Comparison of ENCODE assay signal across 19 cellular contexts in genomic region chr19:44637390-44637764, GRCh38. TPM values are rescaled to one million over a fixed set of nuclear protein-coding genes. Genes with fewer than 3 reads are reported as not detected.
A peak's percentile ranks its signal among the peaks of the same experiment; 100 is the strongest.
DNase-seq lines count a peak whose midpoint lies in the region; ATAC-seq, FAIRE-seq and TF ChIP-seq lines count a peak whose summit lies in the region.
"Had no signal": no experiment of that assay in that cellular context is flagged by ENCODE, and none has a peak within 500 bp of the region (broad histone marks: within the 10 kb centered on the region; RNA-seq: fewer than 3 reads in every experiment).

No MANE protein-coding gene starts in this region.

- no peak overlapping the region for H3K27ac Mint-ChIP-seq in H9
- peak overlapping the region; percentile 7 for H3K27ac Mint-ChIP-seq in stimulated activated naive B cell treated with anti-CD40 and anti-IgM and Interleukin-4, amounts not matched to agents 10 μg/mL and 1 μg/mL and 100 μg/mL, for 72 hours
- H3K27ac Mint-ChIP-seq: CD4-positive, alpha-beta T cell; GM23338 had no signal

- H3K36me3 ChIP-seq in HepG2 (replicated peaks in 1 of 2; ENCODE audit: control insufficient read depth in 1 of 2, insufficient read depth in 2 of 2, low read length in 2 of 2) (peaks cover 0 to 3% of the 10 kb centered on the region in 2 experiments; a peak in 1 of 5 replicates), brain microvascular endothelial cell (replicated peaks) (no peaks in the 10 kb centered on the region)
- H3K36me3 ChIP-seq: SJSA1 had no signal

- H3T11ph ChIP-seq in H9 (ENCODE audit: low read length): no peak overlapping the region

- no peak for ATAC-seq in HepG2
- no peak for ATAC-seq in stimulated activated naive B cell treated with anti-CD40 and anti-IgM and Interleukin-4, amounts not matched to agents 10 μg/mL and 1 μg/mL and 100 μg/mL, for 72 hours (replicated peaks)
- ATAC-seq: GM12878, GM23338 had no signal

- H2BK20ac ChIP-seq in H9 (ENCODE audit: low read depth, low read length, poor library complexity, severe bottlenecking): no peak overlapping the region

- H3K27me3 ChIP-seq in H9 (ENCODE audit: insufficient read depth, low read length): no peaks in the 10 kb centered on the region; the same call in 1 of the 2 replicates
- H3K27me3 ChIP-seq in HepG2 (ENCODE audit: control insufficient read depth in 1 of 2, insufficient read depth in 2 of 2, low read length in 2 of 2): no peaks in the 10 kb centered on the region
- no peaks in the 10 kb centered on the region for H3K27me3 ChIP-seq in brain microvascular endothelial cell (replicated peaks)
- H3K27me3 ChIP-seq: SJSA1 had no signal

- TF ChIP-seq RAD21 in HepG2 (CRISPR knock-in tag; IDR thresholded peaks at IDR 0.05): no peak

- H3K4me3 Mint-ChIP-seq in H9: no peak overlapping the region
- no peak overlapping the region for H3K4me3 Mint-ChIP-seq in stimulated activated naive B cell treated with anti-CD40 and anti-IgM and Interleukin-4, amounts not matched to agents 10 μg/mL and 1 μg/mL and 100 μg/mL, for 72 hours
- H3K4me3 Mint-ChIP-seq: CD4-positive, alpha-beta T cell; GM23338 had no signal

- H3K79me1 ChIP-seq in H9 (ENCODE audit: insufficient read depth, low read depth, low read length, poor library complexity, severe bottlenecking): no peaks in the 10 kb centered on the region

- H3K9me3 Mint-ChIP-seq in H9: peaks cover 2 to 9% of the 10 kb centered on the region in 2 experiments; a peak in 3 of 5 replicates
- H3K9me3 Mint-ChIP-seq in stimulated activated naive B cell treated with anti-CD40 and anti-IgM and Interleukin-4, amounts not matched to agents 10 μg/mL and 1 μg/mL and 100 μg/mL, for 72 hours: peaks cover 0 to 3% of the 10 kb centered on the region in 2 donors
- H3K9me3 Mint-ChIP-seq: CD4-positive, alpha-beta T cell; GM23338 had no signal

- H3K18ac ChIP-seq in H9 (ENCODE audit: insufficient read length, low read depth, low read length): no peak overlapping the region

- no peak overlapping the region for H4K8ac ChIP-seq in H9 (replicated peaks; ENCODE audit: insufficient read length, low read depth, low read length)

- H4K5ac ChIP-seq in H9 (ENCODE audit: insufficient read length, low read depth, low read length): no peak overlapping the region

- no TSS peak for BruUV-seq in HepG2 (replicated peaks; lab: Mats Ljungman, UMichigan)

- H3K23me2 ChIP-seq in H9 (ENCODE audit: insufficient read length, low read depth, low read length, poor library complexity, severe bottlenecking): no peaks in the 10 kb centered on the region

- WGBS in H9 (ENCODE audit: extremely low coverage, insufficient read length, low lambda C conversion rate): no CpG with 5 or more reads among the region's 5 CpGs
- WGBS in HepG2 (ENCODE audit: low lambda C conversion rate): 84% methylated on average over 5 of the region's 5 CpGs

- H3K79me2 ChIP-seq in H9 (ENCODE audit: insufficient read depth, low read length): no peaks in the 10 kb centered on the region
- no peaks in the 10 kb centered on the region for H3K79me2 ChIP-seq in HepG2 (ENCODE audit: insufficient read depth, low read length)

- H4K20me1 ChIP-seq in H9 (ENCODE audit: control insufficient read depth, insufficient read depth, insufficient read length) (no peaks in the 10 kb centered on the region), HepG2 (ENCODE audit: insufficient read depth, low read length) (no peaks in the 10 kb centered on the region)

- no peak overlapping the region for H3K27ac ChIP-seq in H9 (ENCODE audit: insufficient read length, low read depth, low read length)
- H3K27ac ChIP-seq in VCaP: peak overlapping the region; percentile 93
- H3K27ac ChIP-seq in HepG2 (ENCODE audit: extremely low read length, insufficient read depth, low read length): peak overlapping the region; percentile 72
- H3K27ac ChIP-seq in brain microvascular endothelial cell: no peak overlapping the region
- H3K27ac ChIP-seq: SJSA1 had no signal

- FAIRE-seq in HepG2 (lab: Jason Lieb, UNC): no peak
- FAIRE-seq: A204.1, GM12878 had no signal

- no peak overlapping the region for H4K91ac ChIP-seq in H9 (ENCODE audit: insufficient read length, low read depth, low read length)

- H3K9ac ChIP-seq in H9 (ENCODE audit: extremely low read depth, insufficient read length, low read length): no peak overlapping the region
- H3K9ac ChIP-seq in HepG2 (ENCODE audit: insufficient read depth, low read depth, low read length): no peak overlapping the region

- CTCF ChIA-PET in HepG2 (lab: Yijun Ruan, JAX; ENCODE audit: low intra/inter-chr PET ratio, low total read pairs): no interaction called here

- no peak for TF ChIP-seq POLR2A in HepG2 (IDR thresholded peaks at IDR 0.05; ENCODE audit: insufficient read depth in 1 of 2, low read depth in 2 of 2, low read length in 2 of 2)

- TF ChIP-seq CTCF in H9 (conservative IDR thresholded peaks at IDR 0.05) (no peak), VCaP (conservative IDR thresholded peaks at IDR 0.05) (no peak), HepG2 (CRISPR knock-in tag; IDR thresholded peaks at IDR 0.05) (no peak), brain microvascular endothelial cell (IDR thresholded peaks at IDR 0.05; ENCODE audit: low read depth, low read length, missing control alignments) (no peak)

- H3K23ac ChIP-seq in H9 (ENCODE audit: insufficient read length, low read depth, low read length): no peak overlapping the region

- peaks cover 0 to 12% (median 7%) of the 10 kb centered on the region in 3 experiments; a peak in 4 of 7 replicates for H3K36me3 Mint-ChIP-seq in H9 (ENCODE audit: insufficient read depth in 1 of 3, low read depth in 3 of 3)
- H3K36me3 Mint-ChIP-seq in stimulated activated naive B cell treated with anti-CD40 and anti-IgM and Interleukin-4, amounts not matched to agents 10 μg/mL and 1 μg/mL and 100 μg/mL, for 72 hours: peaks cover 0 to 1% of the 10 kb centered on the region in 2 donors

- H3K9me3 ChIP-seq in H9 (ENCODE audit: control insufficient read depth, low read depth, low read length) (no peaks in the 10 kb centered on the region), HepG2 (ENCODE audit: low read length) (no peaks in the 10 kb centered on the region)
- H3K9me3 ChIP-seq: SJSA1 had no signal

- no peak overlapping the region for H2BK120ac ChIP-seq in H9 (ENCODE audit: low read depth, low read length, poor library complexity, severe bottlenecking)

- no peak overlapping the region for H2AFZ ChIP-seq in H9 (ENCODE audit: low read length)
- H2AFZ ChIP-seq in HepG2 (ENCODE audit: low read length): no peak overlapping the region
- H2AFZ ChIP-seq: GM23338 had no signal

- H3K4ac ChIP-seq in H9 (ENCODE audit: low read depth, low read length): no peak overlapping the region

- no peak overlapping the region for H3K4me2 ChIP-seq in H9 (ENCODE audit: insufficient read depth, insufficient read length, low read length)
- peak overlapping the region; percentile 53 for H3K4me2 ChIP-seq in HepG2 (ENCODE audit: low read depth, low read length)
- H3K4me2 ChIP-seq: GM23338 had no signal

- POLR2A ChIA-PET in HepG2 (lab: Yijun Ruan, JAX): interaction anchor here (1.6 to 3.0 kb wide), 3 partner anchors 22 to 107 kb away, joined by 4 to 68 read pairs (median 8); partner anchors contain the start of gene IGSF23

- H3K56ac ChIP-seq in H9 (ENCODE audit: insufficient read length, low read depth, low read length): no peak overlapping the region

- H3K4me3 ChIP-seq in HepG2 (replicated peaks in 1 of 3; ENCODE audit: insufficient read depth in 1 of 3, low read depth in 2 of 3, low read length in 3 of 3) (no peak overlapping the region), brain microvascular endothelial cell (ENCODE audit: low read depth, low read length) (no peak overlapping the region)
- H3K4me3 ChIP-seq: GM12878, GM23338, SJSA1 had no signal

- H2BK12ac ChIP-seq in H9 (ENCODE audit: insufficient read length, low read depth, low read length): no peak overlapping the region

- H2BK15ac ChIP-seq in H9 (ENCODE audit: low read depth, low read length): no peak overlapping the region

- no peak overlapping the region for H3K14ac ChIP-seq in H9 (ENCODE audit: insufficient read depth, low read length)

- H3K4me1 ChIP-seq in H9 (ENCODE audit: insufficient read depth, low read length) (no peaks in the 10 kb centered on the region; the same call in 1 of the 2 replicates), HepG2 (ENCODE audit: insufficient read depth, low read length) (peaks cover 75% of the 10 kb centered on the region)

- TF ChIP-seq EP300 in HepG2 (IDR thresholded peaks at IDR 0.05; ENCODE audit: low read depth in 2 of 2, low read length in 2 of 2) (no peak), HepG2 (CRISPR knock-in tag; IDR thresholded peaks at IDR 0.05; ENCODE audit: borderline replicate concordance) (no peak)

- H2AK5ac ChIP-seq in H9 (ENCODE audit: insufficient read length, low read length): no peak overlapping the region

- H3K27me3 Mint-ChIP-seq in H9 (ENCODE audit: low read depth): peaks cover 11% of the 10 kb centered on the region
- peaks cover 25 to 49% of the 10 kb centered on the region in 2 donors for H3K27me3 Mint-ChIP-seq in stimulated activated naive B cell treated with anti-CD40 and anti-IgM and Interleukin-4, amounts not matched to agents 10 μg/mL and 1 μg/mL and 100 μg/mL, for 72 hours

- peaks cover 31 to 36% of the 10 kb centered on the region in 2 experiments for H3K4me1 Mint-ChIP-seq in H9
- no peaks in the 10 kb centered on the region for H3K4me1 Mint-ChIP-seq in stimulated activated naive B cell treated with anti-CD40 and anti-IgM and Interleukin-4, amounts not matched to agents 10 μg/mL and 1 μg/mL and 100 μg/mL, for 72 hours

- no peak for DNase-seq in H9
- DNase-seq in HepG2 (ENCODE audit: low spot score): no peak
- no peak for DNase-seq in stimulated activated naive B cell treated with anti-CD40 and anti-IgM and Interleukin-4, amounts not matched to agents 10 μg/mL and 1 μg/mL and 100 μg/mL, for 72 hours
- DNase-seq in activated CD4-positive, alpha-beta T cell treated with anti-CD3 and anti-CD28 coated beads, Interleukin-2, amount 50 U/mL, for 1 hour: no peak
- DNase-seq in germinal center (ENCODE audit: low spot score): no peak
- no peak for DNase-seq in brain microvascular endothelial cell
- DNase-seq: CD4-positive, alpha-beta T cell; DMS53; EL; KG1; MV-4-11; NCI-H1694 treated with DMSO at 0.1 percent for 48 hours; NCI-H345; NCI-H524 treated with DMSO at 0.1 percent for 48 hours had no signal

- in situ Hi-C loops in HepG2 (cut with HindIII; ENCODE audit: extremely low pct_ligation_motif_present, low pct_unique_long_range_greater_than_20kb) (no loop called here), brain microvascular endothelial cell (cut with HindIII; ENCODE audit: low pct_ligation_motif_present, low sequenced_read_pairs) (no loop called here)

- intact Hi-C loops in HepG2 (cut with micrococcal nuclease; ENCODE audit: unreplicated experiment): loop anchor here (2.0 kb wide), 1 partner anchor 25 kb away; the partner anchor contains the start of gene IGSF23

- peak overlapping the region; percentile 41 for H2BK5ac ChIP-seq in H9 (ENCODE audit: insufficient read length, low read length)

RNA-seq across cellular contexts. Expression of gene PVR, which starts 6.3 kb away (rescaled TPM):
- total RNA-seq in H9 (2021): 29.2 and 30.5 TPM in 2 replicates
- 18.4 and 43.4 TPM in 2 replicates for total RNA-seq in HepG2 (2016; rRNA removed; fragmentation: Illumina TruSeq; extraction: Trizol)
- total RNA-seq in HepG2 (2016; cell fraction: cytosol; rRNA removed; fragmentation: Illumina TruSeq; extraction: Trizol; ENCODE audit: low read depth): 5.4 and 5.5 TPM in 2 replicates
- 16.1 and 39.6 TPM in 2 replicates for total RNA-seq in HepG2 (2016; cell fraction: insoluble cytoplasmic fraction; rRNA removed; fragmentation: Illumina TruSeq; extraction: Trizol)
- 18.0 and 18.1 TPM in 2 replicates for total RNA-seq in HepG2 (2016; cell fraction: membrane; rRNA removed; fragmentation: Illumina TruSeq; extraction: Trizol)
- total RNA-seq in HepG2 (2016; cell fraction: nucleus; rRNA removed; fragmentation: Illumina TruSeq; extraction: Trizol): 37.4 and 45.5 TPM in 2 replicates
- 46.6 and 59.5 TPM in 2 replicates for polyA plus RNA-seq in HepG2 (2011; rRNA removed)
- polyA plus RNA-seq in HepG2 (2011; cell fraction: cytosol; rRNA removed): 53.0 and 55.6 TPM in 2 replicates
- 60.5 and 72.7 TPM in 2 replicates for polyA plus RNA-seq in HepG2 (2011; cell fraction: nucleus; rRNA removed)
- 26.0 and 35.8 TPM in 2 replicates for polyA plus RNA-seq in HepG2 (2012)
- 4.1 and 4.5 TPM in 2 replicates for polyA plus RNA-seq in HepG2 (2016; cell fraction: cytosol; fragmentation: Illumina TruSeq; extraction: Trizol; ENCODE audit: low read depth)
- 14.1 and 16.5 TPM in 2 replicates for polyA plus RNA-seq in HepG2 (2016; cell fraction: insoluble cytoplasmic fraction; fragmentation: Illumina TruSeq; extraction: Trizol; ENCODE audit: low read depth)
- 9.4 and 9.9 TPM in 2 replicates for polyA plus RNA-seq in HepG2 (2016; cell fraction: membrane; fragmentation: Illumina TruSeq; extraction: Trizol; ENCODE audit: low read depth)
- polyA plus RNA-seq in HepG2 (2016; cell fraction: nucleus; fragmentation: Illumina TruSeq; extraction: Trizol; ENCODE audit: insufficient read depth, low read depth): 59.3 and 60.4 TPM in 2 replicates
- polyA minus RNA-seq in HepG2 (2011; rRNA and poly(A)+ RNA removed; ENCODE audit: low replicate concordance): 69.1 and 105 TPM in 2 replicates
- 34.7 and 43.2 TPM in 2 replicates for polyA minus RNA-seq in HepG2 (2011; cell fraction: cytosol; rRNA and poly(A)+ RNA removed)
- polyA minus RNA-seq in HepG2 (2011; cell fraction: nucleus; rRNA and poly(A)+ RNA removed): 56.0 and 67.4 TPM in 2 replicates

RNA-seq across cellular contexts. Expression of gene IGSF23, which starts 24.0 kb away (rescaled TPM):
- not detected in 2 replicates for total RNA-seq in H9 (2021)
- total RNA-seq in HepG2 (2016; rRNA removed; fragmentation: Illumina TruSeq; extraction: Trizol): 2.3 and 3.4 TPM in 2 replicates
- total RNA-seq in HepG2 (2016; cell fraction: cytosol; rRNA removed; fragmentation: Illumina TruSeq; extraction: Trizol; ENCODE audit: low read depth): 2.7 and 3.5 TPM in 2 replicates
- total RNA-seq in HepG2 (2016; cell fraction: insoluble cytoplasmic fraction; rRNA removed; fragmentation: Illumina TruSeq; extraction: Trizol): 2.3 and 3.6 TPM in 2 replicates
- 3.3 and 4.5 TPM in 2 replicates for total RNA-seq in HepG2 (2016; cell fraction: membrane; rRNA removed; fragmentation: Illumina TruSeq; extraction: Trizol)
- 2.9 and 3.3 TPM in 2 replicates for total RNA-seq in HepG2 (2016; cell fraction: nucleus; rRNA removed; fragmentation: Illumina TruSeq; extraction: Trizol)
- 8.8 and 13.2 TPM in 2 replicates for polyA plus RNA-seq in HepG2 (2011; rRNA removed)
- polyA plus RNA-seq in HepG2 (2011; cell fraction: cytosol; rRNA removed): 4.8 and 4.9 TPM in 2 replicates
- polyA plus RNA-seq in HepG2 (2011; cell fraction: nucleus; rRNA removed): 2.1 and 7.8 TPM in 2 replicates
- polyA plus RNA-seq in HepG2 (2012): 6.8 and 14.5 TPM in 2 replicates
- polyA plus RNA-seq in HepG2 (2016; cell fraction: cytosol; fragmentation: Illumina TruSeq; extraction: Trizol; ENCODE audit: low read depth): 2.5 and 3.3 TPM in 2 replicates
- 1.6 and 3.8 TPM in 2 replicates for polyA plus RNA-seq in HepG2 (2016; cell fraction: insoluble cytoplasmic fraction; fragmentation: Illumina TruSeq; extraction: Trizol; ENCODE audit: low read depth)
- polyA plus RNA-seq in HepG2 (2016; cell fraction: membrane; fragmentation: Illumina TruSeq; extraction: Trizol; ENCODE audit: low read depth): 3.3 and 3.9 TPM in 2 replicates
- 2.7 and 4.2 TPM in 2 replicates for polyA plus RNA-seq in HepG2 (2016; cell fraction: nucleus; fragmentation: Illumina TruSeq; extraction: Trizol; ENCODE audit: insufficient read depth, low read depth)
- polyA minus RNA-seq in HepG2 (2011; rRNA and poly(A)+ RNA removed; ENCODE audit: low replicate concordance): 23.1 TPM in 1 of 2 replicates, not detected in the other
- 0.99 and 1.8 TPM in 2 replicates for polyA minus RNA-seq in HepG2 (2011; cell fraction: cytosol; rRNA and poly(A)+ RNA removed)
- 3.9 and 9.3 TPM in 2 replicates for polyA minus RNA-seq in HepG2 (2011; cell fraction: nucleus; rRNA and poly(A)+ RNA removed)
- total RNA-seq: CD4-positive, alpha-beta T cell; GM12878; GM23338 had no signal
- polyA plus RNA-seq: GM12878, GM23338 had no signal

RNA-seq across cellular contexts. Expression of gene CEACAM19, which starts 33.9 kb away (rescaled TPM):
- 3.5 and 4.6 TPM in 2 replicates for total RNA-seq in H9 (2021)
- 0.66 and 1.3 TPM in 2 replicates for total RNA-seq in HepG2 (2016; rRNA removed; fragmentation: Illumina TruSeq; extraction: Trizol)
- 0.18 and 0.30 TPM in 2 replicates for total RNA-seq in HepG2 (2016; cell fraction: cytosol; rRNA removed; fragmentation: Illumina TruSeq; extraction: Trizol; ENCODE audit: low read depth)
- 0.22 and 1.3 TPM in 2 replicates for total RNA-seq in HepG2 (2016; cell fraction: insoluble cytoplasmic fraction; rRNA removed; fragmentation: Illumina TruSeq; extraction: Trizol)
- total RNA-seq in HepG2 (2016; cell fraction: membrane; rRNA removed; fragmentation: Illumina TruSeq; extraction: Trizol): 0.38 and 0.65 TPM in 2 replicates
- total RNA-seq in HepG2 (2016; cell fraction: nucleus; rRNA removed; fragmentation: Illumina TruSeq; extraction: Trizol): 2.7 and 2.8 TPM in 2 replicates
- 4.0 and 6.3 TPM in 2 replicates for polyA plus RNA-seq in HepG2 (2011; rRNA removed)
- 1.3 and 1.5 TPM in 2 replicates for polyA plus RNA-seq in HepG2 (2011; cell fraction: cytosol; rRNA removed)
- polyA plus RNA-seq in HepG2 (2011; cell fraction: nucleus; rRNA removed): 16.3 and 18.1 TPM in 2 replicates
- 4.6 and 6.9 TPM in 2 replicates for polyA plus RNA-seq in HepG2 (2012)
- polyA plus RNA-seq in HepG2 (2016; cell fraction: cytosol; fragmentation: Illumina TruSeq; extraction: Trizol; ENCODE audit: low read depth): 0.32 and 0.38 TPM in 2 replicates
- 0.47 and 0.99 TPM in 2 replicates for polyA plus RNA-seq in HepG2 (2016; cell fraction: insoluble cytoplasmic fraction; fragmentation: Illumina TruSeq; extraction: Trizol; ENCODE audit: low read depth)
- polyA plus RNA-seq in HepG2 (2016; cell fraction: membrane; fragmentation: Illumina TruSeq; extraction: Trizol; ENCODE audit: low read depth): 0.88 and 0.98 TPM in 2 replicates
- polyA plus RNA-seq in HepG2 (2016; cell fraction: nucleus; fragmentation: Illumina TruSeq; extraction: Trizol; ENCODE audit: insufficient read depth, low read depth): 11.9 and 13.8 TPM in 2 replicates
- 6.6 and 9.0 TPM in 2 replicates for polyA minus RNA-seq in HepG2 (2011; rRNA and poly(A)+ RNA removed; ENCODE audit: low replicate concordance)
- 0.59 and 0.88 TPM in 2 replicates for polyA minus RNA-seq in HepG2 (2011; cell fraction: cytosol; rRNA and poly(A)+ RNA removed)
- polyA minus RNA-seq in HepG2 (2011; cell fraction: nucleus; rRNA and poly(A)+ RNA removed): 11.7 and 11.8 TPM in 2 replicates

Comparison
In these comparisons a context has a peak if more than half of its experiments do, and no peak if none do; other contexts are left out.
1. H3K27ac ChIP-seq: peak in VCaP (single experiment) and HepG2 (single experiment); none in H9 (single experiment) and brain microvascular endothelial cell (single experiment).